In the genomic region with DNA sequence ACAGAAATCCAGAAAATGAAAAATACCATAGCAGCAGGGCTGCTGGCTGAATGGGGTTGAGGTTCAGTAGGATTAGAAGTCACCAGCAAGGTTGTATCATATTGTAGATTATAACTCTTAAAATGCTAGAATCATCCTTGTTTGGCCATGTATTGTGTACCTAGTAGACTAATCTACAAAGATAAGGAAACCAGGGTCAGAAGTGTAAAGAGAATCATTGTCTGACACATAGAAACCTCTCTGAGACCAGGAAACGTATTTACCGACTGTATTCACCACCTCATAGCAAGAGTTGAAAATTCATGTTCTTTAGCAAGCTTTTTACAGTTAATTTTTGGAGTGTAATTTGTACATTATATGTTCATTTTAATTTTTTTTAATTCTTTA, we compare ENCODE assay signal across 27 cellular contexts.
"Had no signal": no experiment of that assay in that cellular context is flagged by ENCODE, and none has a peak within 500 bp of the region (broad histone marks: within the 10 kb centered on the region; RNA-seq: fewer than 3 reads in every experiment).

No MANE protein-coding gene starts in this region.

- H3K36me3 Mint-ChIP-seq: activated naive CD8-positive, alpha-beta T cell; natural killer cell treated with Interleukin-12 subunit alpha and Interleukin-12 subunit beta and Interleukin-15 and Interleukin-18, amount 100 ng/mL, for 72 hours; stimulated activated effector memory CD8-positive, alpha-beta T cell treated with anti-CD3 and anti-CD28 coated beads, Interleukin-12 subunit alpha, Interleukin-12 subunit beta, amount 100 ng/mL, for 72 hours had no signal

- ATAC-seq: foreskin keratinocyte; heart left ventricle; left lung; lower lobe of right lung; natural killer cell treated with Interleukin-12 subunit alpha and Interleukin-12 subunit beta and Interleukin-15 and Interleukin-18, amount 100 ng/mL, for 72 hours; stimulated activated effector memory CD8-positive, alpha-beta T cell treated with anti-CD3 and anti-CD28 coated beads, Interleukin-12 subunit alpha, Interleukin-12 subunit beta, amount 100 ng/mL, for 72 hours had no signal

- H3K27me3 Mint-ChIP-seq: central memory CD8-positive, alpha-beta T cell; dendritic cell treated with granulocyte-macrophage colony-stimulating factor and Interleukin-4, amounts not matched to agents 40 ng/mL and 50 ng/mL, for 4 days; natural killer cell treated with Interleukin-12 subunit alpha and Interleukin-12 subunit beta and Interleukin-15 and Interleukin-18, amount 100 ng/mL, for 72 hours; stimulated activated naive CD8-positive, alpha-beta T cell treated with anti-CD3 and anti-CD28 coated beads, Interleukin-15, Interleukin-2, amounts not matched to agents 100 ng/mL and 50 ng/mL, for 24 hours had no signal

- H3K4me1 ChIP-seq: foreskin keratinocyte, lower lobe of right lung, vagina had no signal

- H3K4me1 Mint-ChIP-seq: central memory CD8-positive, alpha-beta T cell; stimulated activated effector memory CD8-positive, alpha-beta T cell treated with anti-CD3 and anti-CD28 coated beads, Interleukin-12 subunit alpha, Interleukin-12 subunit beta, amount 100 ng/mL, for 72 hours had no signal

- H3K4me3 ChIP-seq: esophagus muscularis mucosa, heart left ventricle, left lung, lower lobe of right lung, right lobe of liver, thoracic aorta, vagina had no signal

- H3K9me3 Mint-ChIP-seq: central memory CD8-positive, alpha-beta T cell; dendritic cell treated with granulocyte-macrophage colony-stimulating factor and Interleukin-4, amounts not matched to agents 40 ng/mL and 50 ng/mL, for 4 days; natural killer cell treated with Interleukin-12 subunit alpha and Interleukin-12 subunit beta and Interleukin-15 and Interleukin-18, amount 100 ng/mL, for 72 hours; stimulated activated effector memory CD8-positive, alpha-beta T cell treated with anti-CD3 and anti-CD28 coated beads, Interleukin-12 subunit alpha, Interleukin-12 subunit beta, amount 100 ng/mL, for 72 hours; stimulated activated naive CD8-positive, alpha-beta T cell treated with anti-CD3 and anti-CD28 coated beads, Interleukin-15, Interleukin-2, amounts not matched to agents 100 ng/mL and 50 ng/mL, for 24 hours; T-helper 2 cell treated with Interferon-gamma antibody and Interleukin-4, amounts not matched to agents 5 μg/mL and 100 μg/mL, for 36 hours had no signal

- H3K4me3 Mint-ChIP-seq: activated naive CD8-positive, alpha-beta T cell; central memory CD8-positive, alpha-beta T cell; dendritic cell treated with granulocyte-macrophage colony-stimulating factor and Interleukin-4, amounts not matched to agents 40 ng/mL and 50 ng/mL, for 4 days; natural killer cell treated with Interleukin-12 subunit alpha and Interleukin-12 subunit beta and Interleukin-15 and Interleukin-18, amount 100 ng/mL, for 72 hours; stimulated activated effector memory CD8-positive, alpha-beta T cell treated with anti-CD3 and anti-CD28 coated beads, Interleukin-12 subunit alpha, Interleukin-12 subunit beta, amount 100 ng/mL, for 72 hours; stimulated activated naive CD8-positive, alpha-beta T cell treated with anti-CD3 and anti-CD28 coated beads, Interleukin-15, Interleukin-2, amounts not matched to agents 100 ng/mL and 50 ng/mL, for 24 hours; T-helper 2 cell treated with Interferon-gamma antibody and Interleukin-4, amounts not matched to agents 5 μg/mL and 100 μg/mL, for 36 hours had no signal

- H3K27ac Mint-ChIP-seq: activated naive CD8-positive, alpha-beta T cell; dendritic cell treated with granulocyte-macrophage colony-stimulating factor and Interleukin-4, amounts not matched to agents 40 ng/mL and 50 ng/mL, for 4 days; natural killer cell treated with Interleukin-12 subunit alpha and Interleukin-12 subunit beta and Interleukin-15 and Interleukin-18, amount 100 ng/mL, for 72 hours; stimulated activated effector memory CD8-positive, alpha-beta T cell treated with anti-CD3 and anti-CD28 coated beads, Interleukin-12 subunit alpha, Interleukin-12 subunit beta, amount 100 ng/mL, for 72 hours; stimulated activated naive CD8-positive, alpha-beta T cell treated with anti-CD3 and anti-CD28 coated beads, Interleukin-15, Interleukin-2, amounts not matched to agents 100 ng/mL and 50 ng/mL, for 24 hours; T-helper 2 cell treated with Interferon-gamma antibody and Interleukin-4, amounts not matched to agents 5 μg/mL and 100 μg/mL, for 36 hours had no signal

- H3K9me3 ChIP-seq: esophagus muscularis mucosa, heart left ventricle, left lung, lower lobe of right lung, right lobe of liver, thoracic aorta, vagina had no signal

- H3K27ac ChIP-seq: esophagus muscularis mucosa, foreskin keratinocyte, left lung, lower lobe of right lung, thoracic aorta, vagina had no signal

- DNase-seq: activated CD4-positive, alpha-beta T cell treated with anti-CD3 and anti-CD28 coated beads for 4 hours; activated CD4-positive, alpha-beta T cell treated with anti-CD3 and anti-CD28 coated beads, Interleukin-2, amount 50 U/mL, for 4 hours; activated effector memory CD4-positive, alpha-beta T cell treated with Interleukin-2 at 50 U/mL for 16 hours; activated naive CD4-positive, alpha-beta T cell treated with Interleukin-2 at 50 U/mL for 16 hours; anterior cingulate cortex; effector CD8-positive, alpha-beta T cell; foreskin keratinocyte; heart left ventricle; kidney glomerular epithelial cell; left lung; lower lobe of right lung; mesenchymal stem cell; right lobe of liver; stimulated activated CD4-positive, alpha-beta T cell treated with anti-CD3 and anti-CD28 coated beads, Interleukin-12 subunit alpha, Interleukin-12 subunit beta, amount 100 ng/mL, for 4 hours; stimulated activated CD4-positive, alpha-beta T cell treated with anti-CD3 and anti-CD28 coated beads, Interleukin-4, amount 100 ng/mL, for 1 hour; trophoblast cell had no signal

- H3K27me3 ChIP-seq: esophagus muscularis mucosa, foreskin keratinocyte, heart left ventricle, left lung, right lobe of liver, vagina had no signal

- FAIRE-seq: bronchial epithelial cell had no signal

- H3K36me3 ChIP-seq: esophagus muscularis mucosa, heart left ventricle, left lung, lower lobe of right lung, right lobe of liver, thoracic aorta, vagina had no signal
